Comparison of ENCODE assay signal across 8 cellular contexts in the genomic region with DNA sequence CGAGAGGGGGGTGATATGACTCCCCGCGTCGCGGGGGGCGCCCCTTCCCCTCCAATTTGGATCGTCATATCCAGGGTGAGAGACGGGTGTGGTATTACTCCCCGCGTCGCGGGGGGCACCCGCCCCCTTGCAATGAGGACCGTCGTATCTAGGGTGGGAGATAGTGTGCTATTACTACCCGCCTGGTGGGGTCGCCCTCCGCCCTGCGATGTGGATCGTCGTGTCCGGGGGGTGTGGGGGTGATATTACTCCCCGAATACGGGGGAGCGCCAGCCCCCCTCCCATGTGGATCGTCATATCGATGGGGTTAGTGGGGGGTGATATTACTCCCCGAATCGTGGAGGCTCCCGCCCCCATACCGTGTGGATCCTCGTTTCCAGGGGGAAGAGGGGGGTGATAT. TPM values are rescaled to one million over a fixed set of nuclear protein-coding genes. Genes with fewer than 3 reads are reported as not detected.
A peak's percentile ranks its signal among the peaks of the same experiment; 100 is the strongest.
DNase-seq lines count a peak whose midpoint lies in the region; ATAC-seq and TF ChIP-seq lines count a peak whose summit lies in the region.

No MANE protein-coding gene starts in this region.

- no peaks in the 10 kb centered on the region for H3K9me3 Mint-ChIP-seq in activated T-helper 17 cell treated with anti-CD3 and anti-CD28 coated beads, Interleukin-2, amount 50 U/mL, for 72 hours

- DNase-seq in HFF-Myc (ENCODE audit: extremely low read depth, low read depth) (no peak), hippocampal formation (lab: John Stamatoyannopoulos, UW) (peak; percentile 1 to 10), NCI-H82 treated with DMSO at 0.1 percent for 48 hours (lab: John Stamatoyannopoulos, UW; ENCODE audit: unreplicated experiment) (no peak), NCI-H526 (lab: John Stamatoyannopoulos, UW) (no peak)
- peak; percentile 25 for DNase-seq in stimulated activated CD8-positive, alpha-beta memory T cell treated with anti-CD3 and anti-CD28 coated beads, Interleukin-12 subunit alpha, Interleukin-12 subunit beta, amount 100 ng/mL, for 1 hour (ENCODE audit: low read depth)

- H3K36me3 Mint-ChIP-seq in activated T-helper 17 cell treated with anti-CD3 and anti-CD28 coated beads, Interleukin-2, amount 50 U/mL, for 72 hours (ENCODE audit: low read depth), result no peaks in the 10 kb centered on the region

- no peak overlapping the region for H3K4me3 ChIP-seq in HFF-Myc (replicated peaks; ENCODE audit: low read depth, low read length)

- peak; percentile 79 for ATAC-seq in activated T-helper 17 cell treated with anti-CD3 and anti-CD28 coated beads, Interleukin-2, amount 50 U/mL, for 72 hours (replicated peaks)
- no peak for ATAC-seq in HG03354 (IDR thresholded peaks at IDR 0.05; ENCODE audit: poor library complexity, severe bottlenecking, unreplicated experiment)
- ATAC-seq in GM19452 (IDR thresholded peaks at IDR 0.05; ENCODE audit: unreplicated experiment), result no peak

- no peak overlapping the region for H3K27ac Mint-ChIP-seq in activated T-helper 17 cell treated with anti-CD3 and anti-CD28 coated beads, Interleukin-2, amount 50 U/mL, for 72 hours

- no peaks in the 10 kb centered on the region for H3K4me1 Mint-ChIP-seq in activated T-helper 17 cell treated with anti-CD3 and anti-CD28 coated beads, Interleukin-2, amount 50 U/mL, for 72 hours

- H3K4me3 Mint-ChIP-seq in activated T-helper 17 cell treated with anti-CD3 and anti-CD28 coated beads, Interleukin-2, amount 50 U/mL, for 72 hours, result peak overlapping the region; percentile 60

- H3K27me3 Mint-ChIP-seq in activated T-helper 17 cell treated with anti-CD3 and anti-CD28 coated beads, Interleukin-2, amount 50 U/mL, for 72 hours, result peaks cover 4% of the 10 kb centered on the region

- TF ChIP-seq CTCF in HFF-Myc (IDR thresholded peaks at IDR 0.05; ENCODE audit: low read depth, low read length, missing control alignments), result peak; percentile 4

RNA-seq across cellular contexts. Expression of a gene that starts 29.2 kb away (rescaled TPM):
- 100 to 1,000 TPM in 1 of 2 donors, 10 to 100 TPM in 1; 57.0 to 163 TPM for total RNA-seq in activated T-helper 17 cell treated with anti-CD3 and anti-CD28 coated beads, Interleukin-2, amount 50 U/mL, for 72 hours

Comparison
In these comparisons a context has a peak if more than half of its experiments do, and no peak if none do; other contexts are left out.
1. DNase-seq: peak in hippocampal formation (2 of 2) and stimulated activated CD8-positive, alpha-beta memory T cell treated with anti-CD3 and anti-CD28 coated beads, Interleukin-12 subunit alpha, Interleukin-12 subunit beta, amount 100 ng/mL, for 1 hour (single experiment); none in HFF-Myc (single experiment), NCI-H82 treated with DMSO at 0.1 percent for 48 hours (single experiment) and NCI-H526 (0 of 2).